Comparison of ENCODE assay signal across 13 cellular contexts in genomic region chr2:100733344-100734187, GRCh38.
DNase-seq lines count a peak whose midpoint lies in the region; ATAC-seq, FAIRE-seq and TF ChIP-seq lines count a peak whose summit lies in the region.
"Had no signal": no experiment of that assay in that cellular context is flagged by ENCODE, and none has a peak within 500 bp of the region (broad histone marks: within the 10 kb centered on the region; RNA-seq: fewer than 3 reads in every experiment).

No MANE protein-coding gene starts in this region.

- DNase-seq in EL (peak; percentile 56), RCC 7860 (ENCODE audit: low spot score) (peak; percentile 37), fibroblast of the aortic adventitia (ENCODE audit: low read depth) (peak; percentile 91), osteoblast (ENCODE audit: insufficient read length, low spot score, missing footprints) (no peak), amniotic stem cell (lab: John Stamatoyannopoulos, UW) (no peak), NCI-H1436 (lab: John Stamatoyannopoulos, UW) (no peak)
- no peak for DNase-seq in stimulated activated CD8-positive, alpha-beta memory T cell treated with anti-CD3 and anti-CD28 coated beads, Interleukin-4, amount 100 ng/mL, for 48 hours
- DNase-seq: DMS53; erythroblast; RPMI8226; stimulated activated naive CD8-positive, alpha-beta T cell treated with anti-CD3 and anti-CD28 coated beads, Interleukin-15, Interleukin-2, amounts not matched to agents 100 U/mL and 50 U/mL, for 24 hours had no signal

- H3K9me3 ChIP-seq in osteoblast (ENCODE audit: low read depth, low read length): no peaks in the 10 kb centered on the region

- H3K4me3 ChIP-seq in fibroblast of the aortic adventitia (ENCODE audit: low read depth, low read length): no peak overlapping the region
- peak overlapping the region; percentile 35 for H3K4me3 ChIP-seq in osteoblast (ENCODE audit: insufficient read depth, low read length)

- peak overlapping the region; percentile 67 for H3K4me2 ChIP-seq in osteoblast (ENCODE audit: insufficient read depth, low read length)

- H3K79me2 ChIP-seq in osteoblast (ENCODE audit: insufficient read depth, low read length): no peaks in the 10 kb centered on the region
- H3K79me2 ChIP-seq: parathyroid adenoma had no signal

- no peak for ATAC-seq in HG03460 (IDR thresholded peaks at IDR 0.05; ENCODE audit: unreplicated experiment)
- ATAC-seq: stimulated activated naive CD8-positive, alpha-beta T cell treated with anti-CD3 and anti-CD28 coated beads, Interleukin-15, Interleukin-2, amounts not matched to agents 100 U/mL and 50 U/mL, for 24 hours had no signal

- peak overlapping the region; percentile 28 for H2AFZ ChIP-seq in osteoblast (ENCODE audit: low read length)
- H2AFZ ChIP-seq: parathyroid adenoma had no signal

- peak overlapping the region; percentile 46 for H3K27ac ChIP-seq in osteoblast (ENCODE audit: low read depth, low read length)
- H3K27ac ChIP-seq: parathyroid adenoma had no signal

- no peak for TF ChIP-seq CTCF in fibroblast of the aortic adventitia (IDR thresholded peaks at IDR 0.05; ENCODE audit: insufficient read depth, low read length)
- TF ChIP-seq CTCF in osteoblast (IDR thresholded peaks at IDR 0.05; ENCODE audit: extremely low read depth, low read depth, low read length): no peak

- no peaks in the 10 kb centered on the region for H3K27me3 ChIP-seq in osteoblast (ENCODE audit: insufficient read depth, low read length)

- no peaks in the 10 kb centered on the region for H3K36me3 ChIP-seq in osteoblast (ENCODE audit: insufficient read depth, low read length)

- H4K20me1 ChIP-seq in osteoblast (ENCODE audit: insufficient read depth, low read length): no peaks in the 10 kb centered on the region

- H3K4me1 ChIP-seq in osteoblast (ENCODE audit: insufficient read depth, low read length): peaks cover 26% of the 10 kb centered on the region
- H3K4me1 ChIP-seq: parathyroid adenoma had no signal

- peak; percentile 60 for FAIRE-seq in RCC 7860 (lab: Jason Lieb, UNC)

Comparison
In these comparisons a context has a peak if more than half of its experiments do, and no peak if none do; other contexts are left out.
1. DNase-seq: peak in EL (single experiment), RCC 7860 (single experiment) and fibroblast of the aortic adventitia (single experiment); none in osteoblast (single experiment), amniotic stem cell (single experiment), stimulated activated CD8-positive, alpha-beta memory T cell treated with anti-CD3 and anti-CD28 coated beads, Interleukin-4, amount 100 ng/mL, for 48 hours (single experiment) and NCI-H1436 (single experiment).